Comparison of ENCODE assay signal across 8 cellular contexts in genomic region chr15:90839187-90840071, GRCh38. TPM values are rescaled to one million over a fixed set of nuclear protein-coding genes. Genes with fewer than 3 reads are reported as not detected.
DNase-seq lines count a peak whose midpoint lies in the region; ATAC-seq and TF ChIP-seq lines count a peak whose summit lies in the region.

No MANE protein-coding gene starts in this region.

- peak overlapping the region; percentile 95 for H3K27ac Mint-ChIP-seq in activated CD8-positive, alpha-beta memory T cell treated with anti-CD3 and anti-CD28 coated beads, Interleukin-2, amount 10 ng/mL, durations not matched to agents 7 days and 5 days

- no peaks in the 10 kb centered on the region for H3K9me3 Mint-ChIP-seq in activated CD8-positive, alpha-beta memory T cell treated with anti-CD3 and anti-CD28 coated beads, Interleukin-2, amount 10 ng/mL, durations not matched to agents 7 days and 5 days (ENCODE audit: low read depth)

- no peak for TF ChIP-seq CTCF in choroid plexus epithelial cell (conservative IDR thresholded peaks at IDR 0.05; ENCODE audit: low read depth, low read length)

- H3K36me3 Mint-ChIP-seq in activated CD8-positive, alpha-beta memory T cell treated with anti-CD3 and anti-CD28 coated beads, Interleukin-2, amount 10 ng/mL, durations not matched to agents 7 days and 5 days, result peaks cover 18% of the 10 kb centered on the region

- H3K9ac ChIP-seq in mucosa of stomach (ENCODE audit: low read length), result peak overlapping the region; percentile 73

- DNase-seq in activated CD8-positive, alpha-beta memory T cell treated with anti-CD3 and anti-CD28 coated beads, Interleukin-2, amount 10 ng/mL, durations not matched to agents 7 days and 5 days, result no peak
- no peak for DNase-seq in activated CD8-positive, alpha-beta memory T cell treated with anti-CD3 and anti-CD28 coated beads, Interleukin-2, amount 50 U/mL, for 48 hours
- peak; percentile 87 to 89 for DNase-seq in NOMO-1 (lab: John Stamatoyannopoulos, UW; ENCODE audit: unreplicated experiment in 2 of 2)
- DNase-seq in choroid plexus epithelial cell (ENCODE audit: low read depth), result peak; percentile 33
- DNase-seq in NCI-H1105 (lab: John Stamatoyannopoulos, UW), result no peak
- no peak for DNase-seq in T-helper 9 cell

- no peaks in the 10 kb centered on the region for H3K27me3 Mint-ChIP-seq in activated CD8-positive, alpha-beta memory T cell treated with anti-CD3 and anti-CD28 coated beads, Interleukin-2, amount 10 ng/mL, durations not matched to agents 7 days and 5 days

- peak overlapping the region; percentile 80 for H3K4me3 Mint-ChIP-seq in activated CD8-positive, alpha-beta memory T cell treated with anti-CD3 and anti-CD28 coated beads, Interleukin-2, amount 10 ng/mL, durations not matched to agents 7 days and 5 days

- H3K4me3 ChIP-seq in choroid plexus epithelial cell (ENCODE audit: low read depth, low read length) (no peak overlapping the region), mucosa of stomach (ENCODE audit: low read length) (peak overlapping the region; percentile 26)

- H3K4me1 ChIP-seq in mucosa of stomach (ENCODE audit: control insufficient read depth, insufficient read depth, low read length), result peaks cover 30% of the 10 kb centered on the region

- no peaks in the 10 kb centered on the region for H3K36me3 ChIP-seq in mucosa of stomach (ENCODE audit: control insufficient read depth, insufficient read depth, low read length)

- CTCF ChIA-PET in activated CD8-positive, alpha-beta memory T cell treated with anti-CD3 and anti-CD28 coated beads, Interleukin-2, amount 10 ng/mL, durations not matched to agents 7 days and 5 days (lab: Charles Lee), result interaction anchor here (1.0 to 3.7 kb wide), 8 partner anchors 9 to 161 kb away, joined by 3 to 29 read pairs (median 4); partner anchors contain the start of gene HDDC3

- no peak for ATAC-seq in activated CD8-positive, alpha-beta memory T cell treated with anti-CD3 and anti-CD28 coated beads, Interleukin-2, amount 10 ng/mL, durations not matched to agents 7 days and 5 days
- peak; percentile 67 for ATAC-seq in HG02840 (IDR thresholded peaks at IDR 0.05; ENCODE audit: low FRiP score, unreplicated experiment)

- no peaks in the 10 kb centered on the region for H3K9me3 ChIP-seq in mucosa of stomach (ENCODE audit: control insufficient read depth, low read length)

- H3K27me3 ChIP-seq in mucosa of stomach (ENCODE audit: control insufficient read depth, insufficient read depth, low read length), result no peaks in the 10 kb centered on the region

- H3K4me1 Mint-ChIP-seq in activated CD8-positive, alpha-beta memory T cell treated with anti-CD3 and anti-CD28 coated beads, Interleukin-2, amount 10 ng/mL, durations not matched to agents 7 days and 5 days, result peaks cover 83% of the 10 kb centered on the region

RNA-seq across cellular contexts. Expression of gene FURIN, which starts 29.0 kb away (rescaled TPM):
- total RNA-seq in activated CD8-positive, alpha-beta memory T cell treated with anti-CD3 and anti-CD28 coated beads, Interleukin-2, amount 10 ng/mL, durations not matched to agents 7 days and 5 days, result 100 to 1,000 TPM; 487 to 625 TPM

RNA-seq across cellular contexts. Expression of gene FES, which starts 44.9 kb away (rescaled TPM):
- total RNA-seq in activated CD8-positive, alpha-beta memory T cell treated with anti-CD3 and anti-CD28 coated beads, Interleukin-2, amount 10 ng/mL, durations not matched to agents 7 days and 5 days, result 10 to 100 TPM; 55.7 to 61.2 TPM

Comparison
In these comparisons a context has a peak if more than half of its experiments do, and no peak if none do; other contexts are left out.
1. DNase-seq: peak in NOMO-1 (2 of 2) and choroid plexus epithelial cell (single experiment); none in activated CD8-positive, alpha-beta memory T cell treated with anti-CD3 and anti-CD28 coated beads, Interleukin-2, amount 10 ng/mL, durations not matched to agents 7 days and 5 days (single experiment), activated CD8-positive, alpha-beta memory T cell treated with anti-CD3 and anti-CD28 coated beads, Interleukin-2, amount 50 U/mL, for 48 hours (single experiment), NCI-H1105 (single experiment) and T-helper 9 cell (single experiment).